In genomic region chr5:56670916-56671315, GRCh38 we compare ENCODE assay signal across 15 cellular contexts.
A peak's percentile ranks its signal among the peaks of the same experiment; 100 is the strongest.
DNase-seq lines count a peak whose midpoint lies in the region; ATAC-seq and TF ChIP-seq lines count a peak whose summit lies in the region.
"Had no signal": no experiment of that assay in that cellular context is flagged by ENCODE, and none has a peak within 500 bp of the region (broad histone marks: within the 10 kb centered on the region; RNA-seq: fewer than 3 reads in every experiment).

No MANE protein-coding gene starts in this region.

- no peaks in the 10 kb centered on the region for H3K27me3 ChIP-seq in CD4-positive, alpha-beta memory T cell (ENCODE audit: insufficient read depth, low read length)
- no peaks in the 10 kb centered on the region for H3K27me3 ChIP-seq in neutrophil

- no peak for DNase-seq in CD4-positive, alpha-beta memory T cell
- DNase-seq in central memory CD8-positive, alpha-beta T cell (ENCODE audit: low spot score in 2 of 2) = no peak
- DNase-seq in RWPE1 (ENCODE audit: low spot score) = no peak
- no peak for DNase-seq in NCI-H345 (lab: John Stamatoyannopoulos, UW)
- DNase-seq: caudate nucleus; NCI-H1105 treated with DMSO at 0.1 percent for 48 hours; NCI-H2227 treated with DMSO at 0.1 percent for 48 hours; stimulated activated naive CD4-positive, alpha-beta T cell treated with Interleukin-2 at 50 U/mL for 16 hours; WERI-Rb-1 had no signal

- peak overlapping the region; percentile 48 for H3K27ac ChIP-seq in CD4-positive, alpha-beta memory T cell (ENCODE audit: low read depth, low read length)
- peak overlapping the region; percentile 96 for H3K27ac ChIP-seq in neutrophil
- H3K27ac ChIP-seq in RWPE1 = no peak overlapping the region
- H3K27ac ChIP-seq: WERI-Rb-1 had no signal

- H3K4me1 ChIP-seq in CD4-positive, alpha-beta memory T cell (ENCODE audit: insufficient read depth, low read length) = peaks cover 54% of the 10 kb centered on the region
- peaks cover 88 to 93% of the 10 kb centered on the region in 2 experiments for H3K4me1 ChIP-seq in neutrophil (ENCODE audit: control insufficient read depth in 1 of 2, insufficient read depth in 1 of 2, low read depth in 1 of 2, low read length in 1 of 2)

- peak overlapping the region in 2 of 8 donors; percentile 8 to 89 for H3K4me3 Mint-ChIP-seq in CD4-positive, alpha-beta memory T cell
- peak overlapping the region in 2 of 4 donors; percentile 13 to 29 for H3K4me3 Mint-ChIP-seq in IgD-negative memory B cell
- H3K4me3 Mint-ChIP-seq in central memory CD8-positive, alpha-beta T cell = no peak overlapping the region

- no peaks in the 10 kb centered on the region for H3K9me3 ChIP-seq in CD4-positive, alpha-beta memory T cell (ENCODE audit: control insufficient read depth in 1 of 2, low read length in 2 of 2)
- no peaks in the 10 kb centered on the region for H3K9me3 ChIP-seq in neutrophil
- H3K9me3 ChIP-seq: HAP-1 had no signal

- H3K27me3 Mint-ChIP-seq in CD4-positive, alpha-beta memory T cell = no peaks in the 10 kb centered on the region
- no peaks in the 10 kb centered on the region for H3K27me3 Mint-ChIP-seq in IgD-negative memory B cell
- peaks cover 16% of the 10 kb centered on the region for H3K27me3 Mint-ChIP-seq in central memory CD8-positive, alpha-beta T cell

- POLR2A ChIA-PET in CD4-positive, alpha-beta memory T cell (lab: Charles Lee; ENCODE audit: partially characterized antibody) = interaction anchor here (0.8 to 2.8 kb wide), 12 partner anchors 9 to 275 kb away, joined by 3 to 24 read pairs (median 7); partner anchors contain the start of gene MAP3K1
- POLR2A ChIA-PET in RWPE1 (lab: Yijun Ruan, JAX; ENCODE audit: low non-redundant PET) = interaction anchor here (0.7 kb wide), 1 partner anchor 681 kb away, joined by 8 read pairs; no protein-coding TSS in a partner anchor

- no peaks in the 10 kb centered on the region for H3K36me3 ChIP-seq in CD4-positive, alpha-beta memory T cell (ENCODE audit: insufficient read depth, low read length)
- H3K36me3 ChIP-seq in neutrophil = no peaks in the 10 kb centered on the region
- H3K36me3 ChIP-seq: HAP-1, WERI-Rb-1 had no signal

- H3K4me1 Mint-ChIP-seq in CD4-positive, alpha-beta memory T cell = peaks cover 23 to 52% (median 44%) of the 10 kb centered on the region in 4 donors
- peaks cover 39 to 52% (median 43%) of the 10 kb centered on the region in 3 donors for H3K4me1 Mint-ChIP-seq in IgD-negative memory B cell
- H3K4me1 Mint-ChIP-seq in central memory CD8-positive, alpha-beta T cell = peaks cover 13% of the 10 kb centered on the region

- peak overlapping the region in 3 of 7 donors; percentile 80 to 96 (median 89) for H3K27ac Mint-ChIP-seq in CD4-positive, alpha-beta memory T cell
- H3K27ac Mint-ChIP-seq in IgD-negative memory B cell = peak overlapping the region; percentile 94 to 99 (median 96)
- peak overlapping the region; percentile 78 for H3K27ac Mint-ChIP-seq in central memory CD8-positive, alpha-beta T cell (ENCODE audit: low read depth)

- intact Hi-C loops in CD4-positive, alpha-beta memory T cell (cut with micrococcal nuclease) = loop anchor here (5.0 kb wide), 1 partner anchor 94 kb away; no protein-coding TSS in a partner anchor

- CTCF ChIA-PET in CD4-positive, alpha-beta memory T cell (lab: Charles Lee; ENCODE audit: partially characterized antibody) = interaction anchor here (0.7 to 2.4 kb wide), 9 partner anchors 9 to 191 kb away, joined by 3 to 19 read pairs (median 6); partner anchors contain the start of gene MAP3K1
- CTCF ChIA-PET in RWPE1 (lab: Yijun Ruan, JAX) = interaction anchor here (0.6 kb wide), 1 partner anchor 39 kb away, joined by 5 read pairs; no protein-coding TSS in a partner anchor

- H3K9me3 Mint-ChIP-seq in CD4-positive, alpha-beta memory T cell = peaks cover 0 to 6% (median 2%) of the 10 kb centered on the region in 8 donors
- peaks cover 3 to 8% (median 3%) of the 10 kb centered on the region in 3 donors for H3K9me3 Mint-ChIP-seq in IgD-negative memory B cell
- no peaks in the 10 kb centered on the region for H3K9me3 Mint-ChIP-seq in central memory CD8-positive, alpha-beta T cell

- TF ChIP-seq CTCF in neutrophil (IDR thresholded peaks at IDR 0.05) = no peak
- no peak for TF ChIP-seq CTCF in RWPE1 (conservative IDR thresholded peaks at IDR 0.05; ENCODE audit: low read depth)

- H3K4me3 ChIP-seq in CD4-positive, alpha-beta memory T cell (ENCODE audit: low read length in 2 of 2) = no peak overlapping the region
- H3K4me3 ChIP-seq in neutrophil (ENCODE audit: low read depth in 1 of 2, low read length in 1 of 2) = peak overlapping the region; percentile 34 to 36
- H3K4me3 ChIP-seq: HAP-1 had no signal

- peaks cover 0 to 8% of the 10 kb centered on the region in 2 donors for H3K36me3 Mint-ChIP-seq in CD4-positive, alpha-beta memory T cell
- H3K36me3 Mint-ChIP-seq in IgD-negative memory B cell = peaks cover 2% of the 10 kb centered on the region
- H3K36me3 Mint-ChIP-seq in central memory CD8-positive, alpha-beta T cell (ENCODE audit: insufficient read depth) = no peaks in the 10 kb centered on the region

- ATAC-seq in central memory CD8-positive, alpha-beta T cell (replicated peaks; ENCODE audit: extremely low read depth, poor library complexity, severe bottlenecking) = no peak
- ATAC-seq in HG03521 (IDR thresholded peaks at IDR 0.05; ENCODE audit: unreplicated experiment) (no peak), HG02970 (IDR thresholded peaks at IDR 0.05; ENCODE audit: low FRiP score, unreplicated experiment) (no peak)
- ATAC-seq: SK-N-SH treated with all-trans-retinoic acid at 6 μM for 48 hours had no signal

Comparison
In these comparisons a context has a peak if more than half of its experiments do, and no peak if none do; other contexts are left out.
1. H3K4me3 ChIP-seq: peak in neutrophil (2 of 2); none in CD4-positive, alpha-beta memory T cell (0 of 2).